ENCODE assay signal across 16 cellular contexts in genomic region chr5:60482301-60482700, GRCh38.
A peak's percentile ranks its signal among the peaks of the same experiment; 100 is the strongest.
DNase-seq lines count a peak whose midpoint lies in the region; ATAC-seq and TF ChIP-seq lines count a peak whose summit lies in the region.
"Had no signal": no experiment of that assay in that cellular context is flagged by ENCODE, and none has a peak within 500 bp of the region (broad histone marks: within the 10 kb centered on the region; RNA-seq: fewer than 3 reads in every experiment).

No MANE protein-coding gene starts in this region.

- POLR2A ChIA-PET in WTC11 (lab: Charles Lee), result no interaction called here

- peaks cover 1% of the 10 kb centered on the region for H3K4me1 ChIP-seq in mammary epithelial cell (ENCODE audit: insufficient read depth, low read length)
- H3K4me1 ChIP-seq in breast epithelium, result no peaks in the 10 kb centered on the region
- peaks cover 12% of the 10 kb centered on the region for H3K4me1 ChIP-seq in foreskin keratinocyte
- H3K4me1 ChIP-seq: Caco-2, HAP-1, SJCRH30 had no signal

- no peak overlapping the region for H3K4me3 ChIP-seq in mammary epithelial cell (replicated peaks in 1 of 3; ENCODE audit: insufficient read depth in 1 of 3, low read depth in 2 of 3, low read length in 3 of 3)
- no peak overlapping the region for H3K4me3 ChIP-seq in breast epithelium
- H3K4me3 ChIP-seq: HAP-1, SJCRH30 had no signal

- H3K9me3 Mint-ChIP-seq in WTC11, result peaks cover 11% of the 10 kb centered on the region
- H3K9me3 Mint-ChIP-seq in activated T-helper 2 cell treated with anti-CD3 and anti-CD28 coated beads, Interferon-gamma antibody, Interleukin-2, Interleukin-4, amounts not matched to agents 10 μg/mL and 5 μg/mL and 100 μg/mL, durations not matched to agents 14 hours and 24 hours and 36 hours, result no peaks in the 10 kb centered on the region

- TF ChIP-seq CTCF in mammary epithelial cell (conservative IDR thresholded peaks at IDR 0.05 in 1 of 2, IDR thresholded peaks at IDR 0.05 in 1 of 2; ENCODE audit: extremely low read depth in 1 of 2, insufficient read depth in 1 of 2, low read depth in 1 of 2, low read length in 2 of 2) (no peak), breast epithelium (IDR thresholded peaks at IDR 0.05) (no peak), WTC11 (IDR thresholded peaks at IDR 0.05) (no peak), foreskin keratinocyte (conservative IDR thresholded peaks at IDR 0.05) (no peak)

- H3K4me2 ChIP-seq in mammary epithelial cell (ENCODE audit: insufficient read depth, low read depth, low read length), result no peak overlapping the region

- dilution Hi-C loops in mammary epithelial cell (cut with HindIII; ENCODE audit: low sequenced_read_pairs), result no loop called here

- H3K4me1 Mint-ChIP-seq in WTC11, result peaks cover 17% of the 10 kb centered on the region
- no peaks in the 10 kb centered on the region for H3K4me1 Mint-ChIP-seq in activated T-helper 2 cell treated with anti-CD3 and anti-CD28 coated beads, Interferon-gamma antibody, Interleukin-2, Interleukin-4, amounts not matched to agents 10 μg/mL and 5 μg/mL and 100 μg/mL, durations not matched to agents 14 hours and 24 hours and 36 hours (ENCODE audit: low read depth)

- H2AFZ ChIP-seq in mammary epithelial cell (ENCODE audit: low read depth, low read length), result peak overlapping the region; percentile 37

- no peak overlapping the region for H3K4me3 Mint-ChIP-seq in WTC11
- no peak overlapping the region for H3K4me3 Mint-ChIP-seq in activated T-helper 2 cell treated with anti-CD3 and anti-CD28 coated beads, Interferon-gamma antibody, Interleukin-2, Interleukin-4, amounts not matched to agents 10 μg/mL and 5 μg/mL and 100 μg/mL, durations not matched to agents 14 hours and 24 hours and 36 hours (ENCODE audit: low read depth)
- H3K4me3 Mint-ChIP-seq: IgD-negative memory B cell had no signal

- no peaks in the 10 kb centered on the region for H3K27me3 Mint-ChIP-seq in WTC11 (ENCODE audit: low read depth)
- H3K27me3 Mint-ChIP-seq in activated T-helper 2 cell treated with anti-CD3 and anti-CD28 coated beads, Interferon-gamma antibody, Interleukin-2, Interleukin-4, amounts not matched to agents 10 μg/mL and 5 μg/mL and 100 μg/mL, durations not matched to agents 14 hours and 24 hours and 36 hours (ENCODE audit: low read depth), result no peaks in the 10 kb centered on the region
- H3K27me3 Mint-ChIP-seq: IgD-negative memory B cell had no signal

- no peaks in the 10 kb centered on the region for H3K79me2 ChIP-seq in mammary epithelial cell (ENCODE audit: insufficient read depth, low read length)

- TF ChIP-seq POLR2A in breast epithelium (IDR thresholded peaks at IDR 0.05), result no peak

- in situ Hi-C loops in mammary epithelial cell (cut with MboI; ENCODE audit: low sequenced_read_pairs in 2 of 2), result no loop called here

- BruUV-seq in mammary epithelial cell (replicated peaks; lab: Mats Ljungman, UMichigan), result no TSS peak

- no peaks in the 10 kb centered on the region for H3K36me3 ChIP-seq in mammary epithelial cell (ENCODE audit: insufficient read depth, low read length)
- no peaks in the 10 kb centered on the region for H3K36me3 ChIP-seq in breast epithelium
- H3K36me3 ChIP-seq: HAP-1, SJCRH30 had no signal

- intact Hi-C loops in mammary epithelial cell (cut with micrococcal nuclease) (no loop called here), breast epithelium (cut with DNase I; ENCODE audit: low total_unique reads) (no loop called here)
- intact Hi-C loops in activated T-helper 2 cell treated with anti-CD3 and anti-CD28 coated beads, Interferon-gamma antibody, Interleukin-2, Interleukin-4, amounts not matched to agents 10 μg/mL and 5 μg/mL and 100 μg/mL, durations not matched to agents 14 hours and 24 hours and 36 hours (cut with micrococcal nuclease), result no loop called here

- peak; percentile 60 for ATAC-seq in WTC11
- peak; percentile 42 for ATAC-seq in foreskin keratinocyte
- no peak for ATAC-seq in GM18861 (IDR thresholded peaks at IDR 0.05; ENCODE audit: unreplicated experiment)

- H3K9me3 ChIP-seq in mammary epithelial cell (replicated peaks; ENCODE audit: insufficient read depth, low read length), result no peaks in the 10 kb centered on the region
- H3K9me3 ChIP-seq in breast epithelium, result no peaks in the 10 kb centered on the region
- H3K9me3 ChIP-seq: Caco-2, HAP-1 had no signal

- CTCF ChIA-PET in mammary epithelial cell (lab: Charles Lee; ENCODE audit: low non-redundant PET), result no interaction called here
- CTCF ChIA-PET in WTC11 (lab: Charles Lee), result no interaction called here

- H3K27ac ChIP-seq in mammary epithelial cell (ENCODE audit: insufficient read depth, low read depth, low read length) (peak overlapping the region; percentile 58), breast epithelium (no peak overlapping the region), foreskin keratinocyte (peak overlapping the region; percentile 95)
- H3K27ac ChIP-seq: RWPE1, SJCRH30 had no signal

- 41% methylated on average over 1 of the region's 1 CpG for WGBS in mammary epithelial cell (ENCODE audit: low coverage, missing lambda C conversion rate)

- no peak overlapping the region for H3K9ac ChIP-seq in mammary epithelial cell (ENCODE audit: insufficient read depth, low read length)

- H4K20me1 ChIP-seq in mammary epithelial cell (ENCODE audit: insufficient read depth, low read length), result no peaks in the 10 kb centered on the region

- no peak for DNase-seq in mammary epithelial cell
- no peak for DNase-seq in breast epithelium (ENCODE audit: low spot score in 2 of 2)
- no peak for DNase-seq in WTC11 (ENCODE audit: low spot score)
- DNase-seq in foreskin keratinocyte, result no peak
- no peak for DNase-seq in activated T-helper 2 cell treated with anti-CD3 and anti-CD28 coated beads, Interferon-gamma antibody, Interleukin-2, Interleukin-4, amounts not matched to agents 10 μg/mL and 5 μg/mL and 100 μg/mL, durations not matched to agents 14 hours and 24 hours and 36 hours (ENCODE audit: low spot score)
- no peak for DNase-seq in NCI-H2107 treated with DMSO at 0.1 percent for 48 hours (lab: John Stamatoyannopoulos, UW; ENCODE audit: unreplicated experiment)
- DNase-seq in activated CD4-positive, alpha-beta T cell treated with anti-CD3 and anti-CD28 coated beads for 1 hour, result no peak
- DNase-seq: Caco-2, NCI-H1417, NCI-H2029, NCI-H524, SJCRH30 had no signal

- no peak overlapping the region for H3K27ac Mint-ChIP-seq in WTC11
- H3K27ac Mint-ChIP-seq in activated T-helper 2 cell treated with anti-CD3 and anti-CD28 coated beads, Interferon-gamma antibody, Interleukin-2, Interleukin-4, amounts not matched to agents 10 μg/mL and 5 μg/mL and 100 μg/mL, durations not matched to agents 14 hours and 24 hours and 36 hours, result no peak overlapping the region

- H3K36me3 Mint-ChIP-seq in WTC11, result peaks cover 8% of the 10 kb centered on the region
- no peaks in the 10 kb centered on the region for H3K36me3 Mint-ChIP-seq in activated T-helper 2 cell treated with anti-CD3 and anti-CD28 coated beads, Interferon-gamma antibody, Interleukin-2, Interleukin-4, amounts not matched to agents 10 μg/mL and 5 μg/mL and 100 μg/mL, durations not matched to agents 14 hours and 24 hours and 36 hours (ENCODE audit: low read depth)

- H3K27me3 ChIP-seq in mammary epithelial cell (ENCODE audit: insufficient read depth, low read length) (no peaks in the 10 kb centered on the region), breast epithelium (no peaks in the 10 kb centered on the region), foreskin keratinocyte (no peaks in the 10 kb centered on the region)
- H3K27me3 ChIP-seq: SJCRH30 had no signal

TF ChIP-seq in WTC11, 78 proteins besides CTCF, POLR2A, EP300 and RAD21:
- no peak for TF ChIP-seq IRF2 (CRISPR knock-in tag; IDR thresholded peaks at IDR 0.05; ENCODE audit: borderline replicate concordance, low read depth)
- TF ChIP-seq USF2 (CRISPR knock-in tag; IDR thresholded peaks at IDR 0.05), result peak; percentile 77

Comparison
In these comparisons a context has a peak if more than half of its experiments do, and no peak if none do; other contexts are left out.
1. H3K27ac ChIP-seq: peak in mammary epithelial cell (single experiment) and foreskin keratinocyte (single experiment); none in breast epithelium (0 of 2).